In genomic region chr1:110412576-110412975, GRCh38 we compare ENCODE assay signal across 8 cellular contexts. TPM values are rescaled to one million over a fixed set of nuclear protein-coding genes. Genes with fewer than 3 reads are reported as not detected.
A peak's percentile ranks its signal among the peaks of the same experiment; 100 is the strongest.
DNase-seq lines count a peak whose midpoint lies in the region; ATAC-seq and TF ChIP-seq lines count a peak whose summit lies in the region.

No MANE protein-coding gene starts in this region.

- no peak overlapping the region for H2BK120ac ChIP-seq in neuronal stem cell (ENCODE audit: low read depth, low read length)

- peak; percentile 90 for TF ChIP-seq CTCF in PC-3 (conservative IDR thresholded peaks at IDR 0.05; ENCODE audit: low read depth, low read length)

- H3K27me3 ChIP-seq in PC-3 (ENCODE audit: low read length) (no peaks in the 10 kb centered on the region), neuronal stem cell (ENCODE audit: control insufficient read depth in 3 of 3, insufficient read depth in 3 of 3, low read depth in 1 of 3, low read length in 3 of 3) (peaks cover 0 to 2% (median 0%) of the 10 kb centered on the region in 3 experiments)

- no peak overlapping the region for H3K4me2 ChIP-seq in PC-3 (ENCODE audit: low read length)
- H3K4me2 ChIP-seq in neuronal stem cell (ENCODE audit: insufficient read depth, low read length, poor library complexity, severe bottlenecking): no peak overlapping the region

- POLR2A ChIA-PET in PC-3 (lab: Charles Lee; ENCODE audit: unreplicated experiment): no interaction called here

- H3K27ac ChIP-seq in PC-3 (ENCODE audit: low read length): no peak overlapping the region
- H3K27ac ChIP-seq in neuronal stem cell (replicated peaks; ENCODE audit: low read length): no peak overlapping the region
- H3K27ac ChIP-seq in substantia nigra (ENCODE audit: low read depth, low read length, poor library complexity, severe bottlenecking): no peak overlapping the region

- H3K9ac ChIP-seq in PC-3 (ENCODE audit: low read length) (no peak overlapping the region), neuronal stem cell (ENCODE audit: low read depth, low read length, poor library complexity) (no peak overlapping the region)

- intact Hi-C loops in PC-3 (cut with micrococcal nuclease): loop anchor here (1.0 to 10.0 kb wide), 5 partner anchors 48 to 210 kb away; no protein-coding TSS in a partner anchor

- H2AFZ ChIP-seq in PC-3 (ENCODE audit: low read length): no peak overlapping the region
- H2AFZ ChIP-seq in neuronal stem cell (ENCODE audit: low read length): no peak overlapping the region

- no peak overlapping the region for H2AK5ac ChIP-seq in neuronal stem cell (ENCODE audit: low read depth, low read length)

- no peak overlapping the region for H3K4ac ChIP-seq in neuronal stem cell (ENCODE audit: low read length)

- H3K9me3 ChIP-seq in PC-3 (ENCODE audit: low read length) (no peaks in the 10 kb centered on the region), neuronal stem cell (replicated peaks in 1 of 2; ENCODE audit: control insufficient read depth in 2 of 2, insufficient read depth in 1 of 2, low read depth in 1 of 2, low read length in 2 of 2) (no peaks in the 10 kb centered on the region)

- DNase-seq in Daoy (ENCODE audit: low read depth) (peak; percentile 83), HK-2 (ENCODE audit: unreplicated experiment) (peak; percentile 68), PC-3 (peak; percentile 78), fibroblast of peridontal ligament (ENCODE audit: extremely low read depth) (peak; percentile 75), neuronal stem cell (ENCODE audit: low spot score) (peak; percentile 65), substantia nigra (lab: John Stamatoyannopoulos, UW) (peak in 37 of 49 donors; percentile 6 to 70 (median 53))
- DNase-seq in activated T-cell treated with anti-CD3 and anti-CD28 coated beads, Interleukin-2, amount 50 U/mL, for 48 hours: peak; percentile 73 to 78

- H4K91ac ChIP-seq in neuronal stem cell (ENCODE audit: low read depth, low read length, poor library complexity): no peak overlapping the region

- no peak overlapping the region for H4K8ac ChIP-seq in neuronal stem cell (ENCODE audit: low read depth, low read length)

- H3K14ac ChIP-seq in neuronal stem cell (ENCODE audit: low read length): no peak overlapping the region

- H3K79me1 ChIP-seq in neuronal stem cell (ENCODE audit: low read depth, low read length): no peaks in the 10 kb centered on the region

- H3K4me3 ChIP-seq in PC-3 (ENCODE audit: low read length) (no peak overlapping the region), neuronal stem cell (ENCODE audit: low read length in 2 of 2) (no peak overlapping the region)

- no peaks in the 10 kb centered on the region for H4K20me1 ChIP-seq in PC-3 (ENCODE audit: low read length)

- no TSS peak for BruUV-seq in PC-3 (replicated peaks; lab: Mats Ljungman, UMichigan)

- H2BK12ac ChIP-seq in neuronal stem cell (ENCODE audit: low read length): no peak overlapping the region

- no peak overlapping the region for H2BK15ac ChIP-seq in neuronal stem cell (ENCODE audit: low read length)

- ATAC-seq in PC-3: peak; percentile 83
- no peak for ATAC-seq in HG02885 (IDR thresholded peaks at IDR 0.05; ENCODE audit: poor library complexity, unreplicated experiment)

- no CpG with 5 or more reads among the region's 4 CpGs for WGBS in neuronal stem cell (ENCODE audit: extremely low coverage in 2 of 2, insufficient read length in 2 of 2, insufficient replicate concordance in 1 of 2), 2 donors

- H3K9me2 ChIP-seq in PC-3 (replicated peaks; ENCODE audit: low read length): no peaks in the 10 kb centered on the region

- CTCF ChIA-PET in PC-3 (lab: Charles Lee): interaction anchor here (0.6 to 1.6 kb wide), 5 partner anchors 48 to 618 kb away, joined by 3 to 11 read pairs (median 3); no protein-coding TSS in a partner anchor

- H3K36me3 ChIP-seq in PC-3 (ENCODE audit: low read depth, low read length): no peaks in the 10 kb centered on the region
- no peaks in the 10 kb centered on the region for H3K36me3 ChIP-seq in neuronal stem cell (replicated peaks in 1 of 2; ENCODE audit: control insufficient read depth in 2 of 2, insufficient read depth in 2 of 2, low read length in 2 of 2)

- H2BK5ac ChIP-seq in neuronal stem cell (ENCODE audit: low read length): no peak overlapping the region

- no peaks in the 10 kb centered on the region for H3F3A ChIP-seq in PC-3 (ENCODE audit: low read length, unreplicated experiment)

- H3K23ac ChIP-seq in neuronal stem cell (ENCODE audit: low read depth, low read length, poor library complexity): no peak overlapping the region

- H3K79me2 ChIP-seq in PC-3 (ENCODE audit: low read length): peaks cover 8% of the 10 kb centered on the region

- no peak overlapping the region for H3K18ac ChIP-seq in neuronal stem cell (ENCODE audit: low read length)

- peaks cover 8% of the 10 kb centered on the region; the same call in 1 of the 2 replicates for H3K4me1 ChIP-seq in PC-3 (ENCODE audit: insufficient read depth, low read length)
- peaks cover 0 to 3% of the 10 kb centered on the region in 2 donors for H3K4me1 ChIP-seq in neuronal stem cell (ENCODE audit: control insufficient read depth in 2 of 2, insufficient read depth in 1 of 2, low read depth in 1 of 2, low read length in 2 of 2)

RNA-seq across cellular contexts. Expression of gene LAMTOR5, which starts 5.1 kb away (rescaled TPM):
- 123 and 189 TPM in 2 replicates for total RNA-seq in Daoy (2014; rRNA removed; shearing (Covaris generic))
- total RNA-seq in PC-3 (2014; rRNA removed): 143 and 147 TPM in 2 replicates
- 210 TPM for polyA plus RNA-seq in neuronal stem cell (2013, experiment 1 of 2)
- polyA plus RNA-seq in neuronal stem cell (2013, experiment 2 of 2): 203 TPM

RNA-seq across cellular contexts. Expression of gene SLC16A4, which starts 21.8 kb away (rescaled TPM):
- total RNA-seq in Daoy (2014; rRNA removed; shearing (Covaris generic)): 3.9 and 6.8 TPM in 2 replicates
- total RNA-seq in PC-3 (2014; rRNA removed): 0.22 and 0.29 TPM in 2 replicates
- 0.63 TPM for polyA plus RNA-seq in neuronal stem cell (2013, experiment 1 of 2)
- polyA plus RNA-seq in neuronal stem cell (2013, experiment 2 of 2): 0.46 TPM

RNA-seq across cellular contexts. Expression of gene PROK1, which starts 38.4 kb away (rescaled TPM):
- not detected in 2 replicates for total RNA-seq in Daoy (2014; rRNA removed; shearing (Covaris generic))
- not detected in 2 replicates for total RNA-seq in PC-3 (2014; rRNA removed)
- 0.21 TPM for polyA plus RNA-seq in neuronal stem cell (2013, experiment 1 of 2)
- polyA plus RNA-seq in neuronal stem cell (2013, experiment 2 of 2): 0.07 TPM
